Comparison of ENCODE assay signal across 16 cellular contexts in the genomic region with DNA sequence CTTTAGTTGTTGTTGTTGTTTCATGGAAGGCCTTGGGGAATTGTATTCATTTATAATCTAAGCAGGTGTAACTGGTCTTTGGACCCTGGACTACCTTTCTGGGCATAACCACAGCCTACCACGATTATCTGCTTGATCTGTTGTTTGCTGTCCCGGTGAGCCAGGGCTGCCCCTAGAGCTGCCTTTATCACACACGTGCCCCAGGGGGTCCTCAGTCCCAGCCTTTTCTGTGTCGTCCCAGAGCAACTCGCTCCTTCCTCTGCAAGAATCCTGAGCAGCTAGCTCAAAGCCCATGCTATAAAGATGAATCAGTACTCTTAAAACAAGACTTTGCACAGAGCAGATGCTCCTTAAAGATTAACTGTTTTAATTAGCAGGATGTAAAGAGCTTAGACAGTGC.
A peak's percentile ranks its signal among the peaks of the same experiment; 100 is the strongest.
DNase-seq lines count a peak whose midpoint lies in the region; TF ChIP-seq lines count a peak whose summit lies in the region.
"Had no signal": no experiment of that assay in that cellular context is flagged by ENCODE, and none has a peak within 500 bp of the region (broad histone marks: within the 10 kb centered on the region; RNA-seq: fewer than 3 reads in every experiment).

No MANE protein-coding gene starts in this region.

- peaks cover 7% of the 10 kb centered on the region for H3K9me3 Mint-ChIP-seq in osteocyte (ENCODE audit: unreplicated experiment)
- peaks cover 10 to 24% (median 13%) of the 10 kb centered on the region in 7 donors for H3K9me3 Mint-ChIP-seq in CD14-positive monocyte

- H3K4me3 ChIP-seq in ovary, result no peak overlapping the region
- H3K4me3 ChIP-seq: BLaER1, GM12878 had no signal

- 42 to 51% (median 43%) methylated on average over 5 of the region's 5 CpGs for WGBS in ovary, 3 donors

- H3K27ac ChIP-seq in ovary, result no peak overlapping the region
- H3K27ac ChIP-seq: 22Rv1, BLaER1 had no signal

- H3K4me3 Mint-ChIP-seq in osteocyte (ENCODE audit: unreplicated experiment) (no peak overlapping the region), CD14-positive monocyte (no peak overlapping the region)
- H3K4me3 Mint-ChIP-seq: CD4-positive, CD25-positive, alpha-beta regulatory T cell; HFFc6 had no signal

- peaks cover 2% of the 10 kb centered on the region for H3K4me1 Mint-ChIP-seq in osteocyte (ENCODE audit: unreplicated experiment)
- H3K4me1 Mint-ChIP-seq in CD14-positive monocyte, result no peaks in the 10 kb centered on the region
- H3K4me1 Mint-ChIP-seq: CD4-positive, CD25-positive, alpha-beta regulatory T cell had no signal

- TF ChIP-seq POLR2A in ovary (IDR thresholded peaks at IDR 0.05), result no peak

- no peak for TF ChIP-seq EP300 in ovary (IDR thresholded peaks at IDR 0.05)

- H3K27ac Mint-ChIP-seq in osteocyte (ENCODE audit: unreplicated experiment) (no peak overlapping the region), CD14-positive monocyte (no peak overlapping the region)
- H3K27ac Mint-ChIP-seq: CD4-positive, CD25-positive, alpha-beta regulatory T cell; HFFc6 had no signal

- no peaks in the 10 kb centered on the region for H3K36me3 ChIP-seq in ovary
- H3K36me3 ChIP-seq: BLaER1 had no signal

- no peaks in the 10 kb centered on the region for H3K9me3 ChIP-seq in ovary

- TF ChIP-seq CTCF in osteocyte (IDR thresholded peaks at IDR 0.05) (no peak), CD14-positive monocyte (IDR thresholded peaks at IDR 0.05) (no peak), ovary (IDR thresholded peaks at IDR 0.05) (no peak)

- no peaks in the 10 kb centered on the region for H3K27me3 Mint-ChIP-seq in osteocyte (ENCODE audit: unreplicated experiment)
- peaks cover 0 to 3% (median 0%) of the 10 kb centered on the region in 3 donors for H3K27me3 Mint-ChIP-seq in CD14-positive monocyte (ENCODE audit: low read depth in 3 of 3)

- DNase-seq in EH (ENCODE audit: low read depth), result peak; percentile 48
- DNase-seq in NCI-H82 (lab: John Stamatoyannopoulos, UW), result peak; percentile 81
- DNase-seq in iPS-NIHi7 (ENCODE audit: extremely low spot score), result peak; percentile 31
- DNase-seq in osteocyte (ENCODE audit: extremely low spot score, unreplicated experiment), result peak; percentile 60
- DNase-seq in T1000 (lab: John Stamatoyannopoulos, UW), result no peak
- DNase-seq in CD14-positive monocyte (ENCODE audit: low spot score), result no peak
- DNase-seq in ovary, result no peak
- no peak for DNase-seq in NCI-H2196 (lab: John Stamatoyannopoulos, UW; ENCODE audit: unreplicated experiment)
- DNase-seq: AML-193; CD4-positive, CD25-positive, alpha-beta regulatory T cell; DMS53; HCEC 1CT; HFFc6 had no signal

- H3K4me1 ChIP-seq in ovary (ENCODE audit: insufficient read depth), result no peaks in the 10 kb centered on the region
- H3K4me1 ChIP-seq: BLaER1 had no signal

- H3K27me3 ChIP-seq in ovary, result no peaks in the 10 kb centered on the region
- H3K27me3 ChIP-seq: BLaER1 had no signal

- H3K36me3 Mint-ChIP-seq in osteocyte (ENCODE audit: unreplicated experiment) (peaks cover 17% of the 10 kb centered on the region), CD14-positive monocyte (no peaks in the 10 kb centered on the region)
- H3K36me3 Mint-ChIP-seq: CD4-positive, CD25-positive, alpha-beta regulatory T cell had no signal

- intact Hi-C loops in CD14-positive monocyte (cut with micrococcal nuclease) (no loop called here), ovary (cut with DNase I) (no loop called here)

Comparison
In these comparisons a context has a peak if more than half of its experiments do, and no peak if none do; other contexts are left out.
1. DNase-seq: peak in EH (single experiment), NCI-H82 (single experiment), iPS-NIHi7 (single experiment) and osteocyte (single experiment); none in T1000 (single experiment), CD14-positive monocyte (single experiment), ovary (0 of 5) and NCI-H2196 (single experiment).